Comparison of ENCODE assay signal across 20 cellular contexts in the genomic region with DNA sequence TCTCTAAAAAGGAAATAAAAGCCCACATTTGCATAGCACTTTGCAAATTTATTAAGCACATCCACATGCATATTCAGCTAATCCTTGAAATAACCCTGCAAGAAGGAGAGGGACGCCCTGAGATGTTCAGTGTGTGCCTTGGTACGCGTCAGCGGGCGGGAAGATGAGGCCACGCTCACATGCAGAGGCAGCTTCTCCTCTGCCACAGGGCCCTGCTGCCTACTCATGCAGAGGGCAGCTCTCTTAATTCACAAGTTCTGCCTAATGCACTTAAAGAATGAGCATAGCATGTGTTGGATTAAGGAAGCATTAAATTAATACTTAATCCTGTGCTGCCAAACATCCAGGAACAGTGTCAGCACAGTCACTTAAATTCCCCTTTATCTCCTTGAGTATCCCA.
"Had no signal": no experiment of that assay in that cellular context is flagged by ENCODE, and none has a peak within 500 bp of the region (broad histone marks: within the 10 kb centered on the region; RNA-seq: fewer than 3 reads in every experiment).

No MANE protein-coding gene starts in this region.

- H3K27ac ChIP-seq: adrenal gland, body of pancreas, coronary artery, heart right ventricle, left ventricle myocardium inferior, stomach, tibial artery, upper lobe of right lung had no signal

- DNase-seq: activated B cell treated with CpG ODN at 0.5 μM for 24 hours; activated effector memory CD4-positive, alpha-beta T cell treated with Interleukin-2 at 50 U/mL for 16 hours; activated naive CD4-positive, alpha-beta T cell treated with Interleukin-2 at 50 U/mL for 16 hours; activated naive CD8-positive, alpha-beta T cell treated with anti-CD3 and anti-CD28 coated beads for 36 hours; activated T-cell treated with anti-CD3 and anti-CD28 coated beads for 4 hours; adrenal gland; aorta; body of pancreas; heart right ventricle; kidney glomerular epithelial cell; left ventricle myocardium inferior; mucosa of descending colon; stimulated activated CD4-positive, alpha-beta T cell treated with anti-CD3 and anti-CD28 coated beads, Interleukin-15, amount 100 ng/mL, for 24 hours; stimulated activated CD4-positive, alpha-beta T cell treated with anti-CD3 and anti-CD28 coated beads, Interleukin-2, amount 100 ng/mL, for 24 hours; stimulated activated naive B cell treated with anti-CD40 and anti-IgM and Interleukin-4, amounts not matched to agents 10 μg/mL and 1 μg/mL and 100 μg/mL, for 72 hours; stomach; T-helper 2 cell; tibial artery; upper lobe of right lung had no signal
